In genomic region chr7:149478754-149479153, GRCh38 we compare ENCODE assay signal across 20 cellular contexts.
"Had no signal": no experiment of that assay in that cellular context is flagged by ENCODE, and none has a peak within 500 bp of the region (broad histone marks: within the 10 kb centered on the region; RNA-seq: fewer than 3 reads in every experiment).

No MANE protein-coding gene starts in this region.

- H3K4me3 ChIP-seq: colonic mucosa, heart left ventricle, lung, psoas muscle, stomach, thoracic aorta, transverse colon had no signal

- H3K4me3 Mint-ChIP-seq: naive thymus-derived CD4-positive, alpha-beta T cell had no signal

- ATAC-seq: esophagus mucosa; heart left ventricle; left colon; left ventricle myocardium superior; naive thymus-derived CD4-positive, alpha-beta T cell; psoas muscle; sciatic nerve had no signal

- H3K9me3 ChIP-seq: colonic mucosa, neutrophil, psoas muscle, stomach, thoracic aorta, transverse colon had no signal

- FAIRE-seq: frontal cortex had no signal

- DNase-seq: colonic mucosa; effector CD4-positive, alpha-beta T cell; heart left ventricle; hippocampal formation; left colon; left ventricle myocardium superior; naive thymus-derived CD4-positive, alpha-beta T cell; psoas muscle; retina; stimulated activated CD4-positive, alpha-beta T cell treated with anti-CD3 and anti-CD28 coated beads, Interleukin-2, amount 100 ng/mL, for 24 hours; stimulated activated naive CD4-positive, alpha-beta T cell; stomach; substantia nigra; transverse colon had no signal

- H3K4me1 ChIP-seq: colonic mucosa, heart left ventricle, psoas muscle, stomach, transverse colon had no signal

- H3K27ac ChIP-seq: colonic mucosa, heart left ventricle, neutrophil, psoas muscle, stomach, thoracic aorta, transverse colon had no signal

- H3K27me3 ChIP-seq: colonic mucosa, heart left ventricle, neutrophil, stomach, transverse colon had no signal

- H3K27me3 Mint-ChIP-seq: naive thymus-derived CD4-positive, alpha-beta T cell had no signal
